Comparison of ENCODE assay signal across 31 cellular contexts in genomic region chr19:39086401-39086800, GRCh38. TPM values are rescaled to one million over a fixed set of nuclear protein-coding genes. Genes with fewer than 3 reads are reported as not detected.
"Had no signal": no experiment of that assay in that cellular context is flagged by ENCODE, and none has a peak within 500 bp of the region (broad histone marks: within the 10 kb centered on the region; RNA-seq: fewer than 3 reads in every experiment).

No MANE protein-coding gene starts in this region.

- H3K9me3 ChIP-seq: stomach, suprapubic skin, testis, thoracic aorta, thyroid gland, tibial artery, tibial nerve, transverse colon, upper lobe of left lung, upper lobe of right lung, uterus, vagina had no signal

- H3K36me3 Mint-ChIP-seq: stimulated activated effector memory CD8-positive, alpha-beta T cell treated with anti-CD3 and anti-CD28 coated beads, Interleukin-12 subunit alpha, Interleukin-12 subunit beta, amount 100 ng/mL, for 72 hours; stimulated activated memory B cell treated with anti-CD40 and anti-IgM and Interleukin-4, amounts not matched to agents 10 μg/mL and 1 μg/mL and 100 μg/mL, for 72 hours; stimulated activated naive B cell treated with anti-CD40 and anti-IgM and Interleukin-4, amounts not matched to agents 10 μg/mL and 1 μg/mL and 100 μg/mL, for 72 hours; type B pancreatic cell had no signal

- H3K36me3 ChIP-seq: stomach, suprapubic skin, thoracic aorta, thyroid gland, tibial artery, tibial nerve, transverse colon, upper lobe of left lung, upper lobe of right lung, uterus, vagina had no signal

- H3K4me3 ChIP-seq: stomach, suprapubic skin, testis, thoracic aorta, thyroid gland, tibial artery, tibial nerve, transverse colon, upper lobe of left lung, upper lobe of right lung, uterus, vagina had no signal

- DNase-seq: stimulated activated CD4-positive, alpha-beta T cell treated with anti-CD3 and anti-CD28 coated beads, Interleukin-2, amount 100 ng/mL, for 48 hours; stimulated activated CD4-positive, alpha-beta T cell treated with anti-CD3 and anti-CD28 coated beads, Interleukin-4, amount 100 ng/mL, for 1 hour; stimulated activated CD4-positive, alpha-beta T cell treated with anti-CD3 and anti-CD28 coated beads, Interleukin-4, amount 100 ng/mL, for 24 hours; stimulated activated CD4-positive, alpha-beta T cell treated with anti-CD3 and anti-CD28 coated beads, Interleukin-4, amount 100 ng/mL, for 4 hours; stimulated activated CD8-positive, alpha-beta memory T cell treated with anti-CD3 and anti-CD28 coated beads, Interleukin-4, amount 100 ng/mL, for 48 hours; stimulated activated naive B cell treated with anti-CD40 and anti-IgM and Interleukin-4, amounts not matched to agents 10 μg/mL and 1 μg/mL and 100 μg/mL, for 72 hours; stimulated activated naive CD4-positive, alpha-beta T cell; stimulated activated naive CD4-positive, alpha-beta T cell treated with Interleukin-2 at 50 U/mL for 16 hours; stimulated activated naive CD8-positive, alpha-beta T cell treated with anti-CD3 and anti-CD28 coated beads, Interleukin-15, amount 100 ng/mL, for 72 hours; stimulated activated naive CD8-positive, alpha-beta T cell treated with anti-CD3 and anti-CD28 coated beads, Interleukin-15, Interleukin-2, amounts not matched to agents 100 U/mL and 50 U/mL, for 24 hours; stomach; substantia nigra; testis; thyroid gland; tibial artery; transverse colon; trophoblast cell; upper lobe of left lung; upper lobe of right lung; uterus had no signal

- H3K27ac ChIP-seq: stomach, suprapubic skin, testis, thoracic aorta, thyroid gland, tibial artery, tibial nerve, transverse colon, upper lobe of left lung, upper lobe of right lung, uterus, vagina had no signal

- ATAC-seq: stimulated activated effector memory CD8-positive, alpha-beta T cell treated with anti-CD3 and anti-CD28 coated beads, Interleukin-12 subunit alpha, Interleukin-12 subunit beta, amount 100 ng/mL, for 72 hours; stimulated activated memory B cell treated with anti-CD40 and anti-IgM and Interleukin-4, amounts not matched to agents 10 μg/mL and 1 μg/mL and 100 μg/mL, for 72 hours; stimulated activated naive B cell treated with anti-CD40 and anti-IgM and Interleukin-4, amounts not matched to agents 10 μg/mL and 1 μg/mL and 100 μg/mL, for 72 hours; stimulated activated naive CD8-positive, alpha-beta T cell treated with anti-CD3 and anti-CD28 coated beads, Interleukin-15, amount 100 ng/mL, for 72 hours; stimulated activated naive CD8-positive, alpha-beta T cell treated with anti-CD3 and anti-CD28 coated beads, Interleukin-15, Interleukin-2, amounts not matched to agents 100 U/mL and 50 U/mL, for 24 hours had no signal

- H3K4me3 Mint-ChIP-seq: stimulated activated effector memory CD8-positive, alpha-beta T cell treated with anti-CD3 and anti-CD28 coated beads, Interleukin-12 subunit alpha, Interleukin-12 subunit beta, amount 100 ng/mL, for 72 hours; stimulated activated memory B cell treated with anti-CD40 and anti-IgM and Interleukin-4, amounts not matched to agents 10 μg/mL and 1 μg/mL and 100 μg/mL, for 72 hours; stimulated activated naive B cell treated with anti-CD40 and anti-IgM and Interleukin-4, amounts not matched to agents 10 μg/mL and 1 μg/mL and 100 μg/mL, for 72 hours; stimulated activated naive CD8-positive, alpha-beta T cell treated with anti-CD3 and anti-CD28 coated beads, Interleukin-15, amount 100 ng/mL, for 72 hours; stimulated activated naive CD8-positive, alpha-beta T cell treated with anti-CD3 and anti-CD28 coated beads, Interleukin-15, Interleukin-2, amounts not matched to agents 100 ng/mL and 50 ng/mL, for 24 hours had no signal

- H3K27ac Mint-ChIP-seq: stimulated activated effector memory CD8-positive, alpha-beta T cell treated with anti-CD3 and anti-CD28 coated beads, Interleukin-12 subunit alpha, Interleukin-12 subunit beta, amount 100 ng/mL, for 72 hours; stimulated activated memory B cell treated with anti-CD40 and anti-IgM and Interleukin-4, amounts not matched to agents 10 μg/mL and 1 μg/mL and 100 μg/mL, for 72 hours; stimulated activated naive B cell treated with anti-CD40 and anti-IgM and Interleukin-4, amounts not matched to agents 10 μg/mL and 1 μg/mL and 100 μg/mL, for 72 hours; stimulated activated naive CD8-positive, alpha-beta T cell treated with anti-CD3 and anti-CD28 coated beads, Interleukin-15, amount 100 ng/mL, for 72 hours; stimulated activated naive CD8-positive, alpha-beta T cell treated with anti-CD3 and anti-CD28 coated beads, Interleukin-15, Interleukin-2, amounts not matched to agents 100 ng/mL and 50 ng/mL, for 24 hours; type B pancreatic cell had no signal

- H3K9me3 Mint-ChIP-seq: stimulated activated effector memory CD8-positive, alpha-beta T cell treated with anti-CD3 and anti-CD28 coated beads, Interleukin-12 subunit alpha, Interleukin-12 subunit beta, amount 100 ng/mL, for 72 hours; stimulated activated naive B cell treated with anti-CD40 and anti-IgM and Interleukin-4, amounts not matched to agents 10 μg/mL and 1 μg/mL and 100 μg/mL, for 72 hours; stimulated activated naive CD8-positive, alpha-beta T cell treated with anti-CD3 and anti-CD28 coated beads, Interleukin-15, amount 100 ng/mL, for 72 hours; stimulated activated naive CD8-positive, alpha-beta T cell treated with anti-CD3 and anti-CD28 coated beads, Interleukin-15, Interleukin-2, amounts not matched to agents 100 ng/mL and 50 ng/mL, for 24 hours; type B pancreatic cell had no signal

- FAIRE-seq: urothelium cell line had no signal

RNA-seq across cellular contexts. Expression of gene ACP7, which starts 2.2 kb away (rescaled TPM):
- total RNA-seq: stomach, subcutaneous adipose tissue, temporal lobe, testis, thoracic aorta, transverse colon, upper lobe of left lung, upper lobe of right lung, vagina had no signal
- polyA plus RNA-seq: stomach had no signal
